ENCODE assay signal across 8 cellular contexts in genomic region chr11:83193315-83194283, GRCh38. TPM values are rescaled to one million over a fixed set of nuclear protein-coding genes. Genes with fewer than 3 reads are reported as not detected.
DNase-seq lines count a peak whose midpoint lies in the region; ATAC-seq and TF ChIP-seq lines count a peak whose summit lies in the region.

TSS of gene ANKRD42 (plus strand) at chr11:83193712. CDS start at chr11:83194671, 959 bp downstream.

- H3K9me3 Mint-ChIP-seq in chondrocyte (ENCODE audit: low read depth) = no peaks in the 10 kb centered on the region

- peaks cover 6% of the 10 kb centered on the region for H3K36me3 Mint-ChIP-seq in chondrocyte (ENCODE audit: low read depth)

- H3K4me1 Mint-ChIP-seq in chondrocyte (ENCODE audit: low read depth) = peaks cover 45% of the 10 kb centered on the region

- H3K27ac Mint-ChIP-seq in chondrocyte (ENCODE audit: unreplicated experiment) = peak within 1 kb of the TSS; percentile 99

- no peak for TF ChIP-seq CTCF in AG10803 (conservative IDR thresholded peaks at IDR 0.05; ENCODE audit: low read length)
- TF ChIP-seq CTCF in chondrocyte (IDR thresholded peaks at IDR 0.05) = peak; percentile 17

- H3K4me3 Mint-ChIP-seq in chondrocyte (ENCODE audit: unreplicated experiment) = peak within 1 kb of the TSS; percentile 98

- DNase-seq in AG10803 (ENCODE audit: low read depth) (peak; percentile 95), NCI-H446 treated with DMSO at 0.1 percent for 48 hours (lab: John Stamatoyannopoulos, UW) (peak; percentile 82), chondrocyte (ENCODE audit: low spot score) (peak; percentile 96), kidney glomerular epithelial cell (lab: John Stamatoyannopoulos, UW) (peak; percentile 92)
- DNase-seq in activated CD4-positive, alpha-beta T cell treated with anti-CD3 and anti-CD28 coated beads for 1 hour = peak; percentile 73
- DNase-seq in stimulated activated CD4-positive, alpha-beta T cell treated with anti-CD3 and anti-CD28 coated beads, Interleukin-1b, Interleukin-23, amount 100 ng/mL, for 1 hour (ENCODE audit: low read depth in 2 of 2) = peak; percentile 44 to 67

- no peaks in the 10 kb centered on the region for H3K27me3 Mint-ChIP-seq in chondrocyte (ENCODE audit: low read depth)

- ATAC-seq in GM19035 (IDR thresholded peaks at IDR 0.05; ENCODE audit: unreplicated experiment) (peak; percentile 90), HG03354 (IDR thresholded peaks at IDR 0.05; ENCODE audit: poor library complexity, severe bottlenecking, unreplicated experiment) (peak; percentile 91)

- H3K4me3 ChIP-seq in AG10803 (ENCODE audit: low read length) = peak within 1 kb of the TSS; percentile 92

RNA-seq across cellular contexts. Expression of gene ANKRD42, which starts in this region (rescaled TPM):
- 10.4 to 12.9 TPM (median 11.4 TPM) in 3 replicates for total RNA-seq in chondrocyte

Comparison
In these comparisons a context has a peak if more than half of its experiments do, and no peak if none do; other contexts are left out.
1. Peak in every context shown above with its lines: DNase-seq, ATAC-seq and H3K4me3 ChIP-seq.